In genomic region chr7:115477193-115477651, GRCh38 we compare ENCODE assay signal across 9 cellular contexts.
A peak's percentile ranks its signal among the peaks of the same experiment; 100 is the strongest.
DNase-seq lines count a peak whose midpoint lies in the region; ATAC-seq and TF ChIP-seq lines count a peak whose summit lies in the region.
"Had no signal": no experiment of that assay in that cellular context is flagged by ENCODE, and none has a peak within 500 bp of the region (broad histone marks: within the 10 kb centered on the region; RNA-seq: fewer than 3 reads in every experiment).

No MANE protein-coding gene starts in this region.

- H3K4me3 ChIP-seq in CD8-positive, alpha-beta T cell (ENCODE audit: low read depth, low read length): no peak overlapping the region
- H3K4me3 ChIP-seq in fibroblast of villous mesenchyme (ENCODE audit: low read depth, low read length) (peak overlapping the region; percentile 57), neuron (ENCODE audit: low read length) (peak overlapping the region; percentile 11), prostate gland (no peak overlapping the region)

- no peaks in the 10 kb centered on the region for H3K9me3 ChIP-seq in CD8-positive, alpha-beta T cell (ENCODE audit: low read length)
- H3K9me3 ChIP-seq in neuron (ENCODE audit: low read length) (no peaks in the 10 kb centered on the region), prostate gland (no peaks in the 10 kb centered on the region)
- H3K9me3 ChIP-seq: neutrophil had no signal

- H3K36me3 Mint-ChIP-seq in CD8-positive, alpha-beta T cell: no peaks in the 10 kb centered on the region

- no peaks in the 10 kb centered on the region for H3K9me3 Mint-ChIP-seq in CD8-positive, alpha-beta T cell

- intact Hi-C loops in CD8-positive, alpha-beta T cell (cut with DNase I, micrococcal nuclease): loop anchor here in 1 of 2 experiments (10.0 kb wide), 1 partner anchor 612 kb away; no protein-coding TSS in a partner anchor
- intact Hi-C loops in prostate gland (cut with DNase I): no loop called here

- peak overlapping the region; percentile 61 for H3K4me3 Mint-ChIP-seq in CD8-positive, alpha-beta T cell

- H3K4me1 Mint-ChIP-seq in CD8-positive, alpha-beta T cell (ENCODE audit: low read depth): peaks cover 10% of the 10 kb centered on the region

- POLR2A ChIA-PET in CD8-positive, alpha-beta T cell (lab: Charles Lee): no interaction called here

- no peaks in the 10 kb centered on the region for H3K27me3 ChIP-seq in CD8-positive, alpha-beta T cell (ENCODE audit: insufficient read depth, low read length)
- H3K27me3 ChIP-seq in neuron (ENCODE audit: insufficient read depth, low read length): no peaks in the 10 kb centered on the region
- no peaks in the 10 kb centered on the region for H3K27me3 ChIP-seq in prostate gland (replicated peaks; ENCODE audit: insufficient read depth)

- peaks cover 37% of the 10 kb centered on the region for H3K27me3 Mint-ChIP-seq in CD8-positive, alpha-beta T cell (ENCODE audit: low read depth)

- no peaks in the 10 kb centered on the region for H3K4me1 ChIP-seq in CD8-positive, alpha-beta T cell (ENCODE audit: insufficient read depth, low read length)
- peaks cover 5% of the 10 kb centered on the region for H3K4me1 ChIP-seq in neuron (ENCODE audit: insufficient read depth, low read length)
- no peaks in the 10 kb centered on the region for H3K4me1 ChIP-seq in prostate gland (replicated peaks)

- no peak for TF ChIP-seq POLR2A in prostate gland (IDR thresholded peaks at IDR 0.05)

- H2AFZ ChIP-seq in neuron (ENCODE audit: low read depth, low read length): no peak overlapping the region

- no peak for TF ChIP-seq CTCF in CD8-positive, alpha-beta T cell (IDR thresholded peaks at IDR 0.05)
- no peak for TF ChIP-seq CTCF in fibroblast of villous mesenchyme (IDR thresholded peaks at IDR 0.05; ENCODE audit: insufficient read depth, low read depth, low read length)
- no peak for TF ChIP-seq CTCF in prostate gland (IDR thresholded peaks at IDR 0.05)

- no peak for ATAC-seq in CD8-positive, alpha-beta T cell
- ATAC-seq in SK-N-SH treated with all-trans-retinoic acid at 6 μM for 48 hours: peak; percentile 72

- H3K27ac ChIP-seq in CD8-positive, alpha-beta T cell (ENCODE audit: low read depth, low read length): no peak overlapping the region
- H3K27ac ChIP-seq in prostate gland: no peak overlapping the region
- H3K27ac ChIP-seq: neutrophil had no signal

- H3K36me3 ChIP-seq in CD8-positive, alpha-beta T cell (ENCODE audit: insufficient read depth, low read length): no peaks in the 10 kb centered on the region
- H3K36me3 ChIP-seq in neuron (ENCODE audit: insufficient read depth, low read length) (no peaks in the 10 kb centered on the region), prostate gland (no peaks in the 10 kb centered on the region)
- H3K36me3 ChIP-seq: neutrophil had no signal

- CTCF ChIA-PET in CD8-positive, alpha-beta T cell (lab: Charles Lee): no interaction called here

- 10% methylated on average over 30 of the region's 30 CpGs for WGBS in prostate gland

- no peak overlapping the region for H3K27ac Mint-ChIP-seq in CD8-positive, alpha-beta T cell

- no peak for DNase-seq in CD8-positive, alpha-beta T cell
- peak; percentile 25 for DNase-seq in fibroblast of villous mesenchyme (ENCODE audit: low read depth)
- no peak for DNase-seq in prostate gland (ENCODE audit: low spot score)
- no peak for DNase-seq in NCI-H187 treated with DMSO at 0.1 percent for 48 hours (lab: John Stamatoyannopoulos, UW)
- no peak for DNase-seq in A172 (ENCODE audit: low spot score)
- DNase-seq in activated CD8-positive, alpha-beta memory T cell treated with anti-CD3 and anti-CD28 coated beads for 24 hours: no peak

TF ChIP-seq in SK-N-SH treated with all-trans-retinoic acid at 6 μM for 48 hours, 23 proteins besides CTCF, POLR2A, EP300 and RAD21:
- TF ChIP-seq ZC3H10 (CRISPR knock-in tag; IDR thresholded peaks at IDR 0.05) (no peak), TCF4 (CRISPR knock-in tag; IDR thresholded peaks at IDR 0.05; ENCODE audit: borderline replicate concordance) (no peak), CSRNP3 (CRISPR knock-in tag; IDR thresholded peaks at IDR 0.05) (no peak), GLIS3 (CRISPR knock-in tag; IDR thresholded peaks at IDR 0.05) (no peak), ARNTL (CRISPR knock-in tag; IDR thresholded peaks at IDR 0.05; ENCODE audit: borderline replicate concordance, low read depth) (no peak), CREB5 (CRISPR knock-in tag; IDR thresholded peaks at IDR 0.05; ENCODE audit: low read depth) (no peak), ZNF8 (CRISPR knock-in tag; IDR thresholded peaks at IDR 0.05) (no peak)

Comparison
In these comparisons a context has a peak if more than half of its experiments do, and no peak if none do; other contexts are left out.
1. H3K4me3 ChIP-seq: peak in fibroblast of villous mesenchyme (single experiment) and neuron (single experiment); none in CD8-positive, alpha-beta T cell (single experiment) and prostate gland (0 of 2).